ENCODE assay signal across 32 cellular contexts in genomic region chr15:79053894-79054293, GRCh38. TPM values are rescaled to one million over a fixed set of nuclear protein-coding genes. Genes with fewer than 3 reads are reported as not detected.
"Had no signal": no experiment of that assay in that cellular context is flagged by ENCODE, and none has a peak within 500 bp of the region (broad histone marks: within the 10 kb centered on the region; RNA-seq: fewer than 3 reads in every experiment).

No MANE protein-coding gene starts in this region.

- H3K27me3 ChIP-seq: adrenal gland, body of pancreas had no signal

- DNase-seq: activated CD4-positive, alpha-beta memory T cell treated with anti-CD3 and anti-CD28 coated beads for 36 hours; activated CD4-positive, alpha-beta T cell treated with anti-CD3 and anti-CD28 coated beads for 36 hours; activated CD4-positive, alpha-beta T cell treated with anti-CD3 and anti-CD28 coated beads, Interleukin-2, amount 10 ng/mL, durations not matched to agents 24 days and 14 days; activated CD4-positive, CD25-positive, alpha-beta regulatory T cell; activated CD4-positive, CD25-positive, alpha-beta regulatory T cell treated with anti-CD3 and anti-CD28 coated beads, Interleukin-2, amount 50 U/mL, for 72 hours; activated CD8-positive, alpha-beta memory T cell treated with anti-CD3 and anti-CD28 coated beads, Interleukin-2, amount 10 ng/mL, durations not matched to agents 7 days and 5 days; activated CD8-positive, alpha-beta memory T cell treated with anti-CD3 and anti-CD28 coated beads, Interleukin-2, amount 50 U/mL, for 4 hours; activated CD8-positive, alpha-beta T cell treated with anti-CD3 and anti-CD28 coated beads, Interleukin-2, amount 10 ng/mL, durations not matched to agents 7 days and 5 days; activated effector memory CD4-positive, alpha-beta T cell treated with anti-CD3 and anti-CD28 coated beads, Interleukin-2, amount 50 U/mL, for 16 hours; activated naive CD4-positive, alpha-beta T cell treated with anti-CD3 and anti-CD28 coated beads for 36 hours; activated naive CD8-positive, alpha-beta T cell treated with anti-CD3 and anti-CD28 coated beads for 36 hours; activated naive CD8-positive, alpha-beta T cell treated with anti-CD3 and anti-CD28 coated beads, Interleukin-2, amount 50 U/mL, for 24 hours; activated T-cell treated with anti-CD3 and anti-CD28 coated beads, Interleukin-2, amount 50 U/mL, for 1 hour; activated T-cell treated with anti-CD3 and anti-CD28 coated beads, Interleukin-2, amount 50 U/mL, for 48 hours; adrenal gland; amygdala; aorta; body of pancreas; dermis blood vessel endothelial cell; effector CD4-positive, alpha-beta T cell; effector memory CD8-positive, alpha-beta T cell; esophagus squamous epithelium; foreskin melanocyte; T-helper 1 cell; T-helper 2 cell had no signal

- ATAC-seq: activated CD4-positive, alpha-beta T cell treated with anti-CD3 and anti-CD28 coated beads for 36 hours; activated CD8-positive, alpha-beta memory T cell treated with anti-CD3 and anti-CD28 coated beads, Interleukin-2, amount 10 ng/mL, durations not matched to agents 7 days and 5 days; activated CD8-positive, alpha-beta T cell treated with anti-CD3 and anti-CD28 coated beads, Interleukin-2, amount 10 ng/mL, durations not matched to agents 7 days and 5 days; activated naive CD8-positive, alpha-beta T cell treated with anti-CD3 and anti-CD28 coated beads, Interleukin-2, amount 50 U/mL, for 24 hours; body of pancreas; effector memory CD8-positive, alpha-beta T cell; gastroesophageal sphincter had no signal

- H3K9me3 ChIP-seq: adrenal gland, body of pancreas, esophagus squamous epithelium, gastroesophageal sphincter had no signal

- H3K27ac ChIP-seq: adrenal gland, body of pancreas, coronary artery, epithelial cell of prostate, esophagus squamous epithelium, gastroesophageal sphincter had no signal

- H3K4me1 ChIP-seq: adrenal gland, body of pancreas, esophagus squamous epithelium, gastroesophageal sphincter had no signal

- H3K4me3 ChIP-seq: adrenal gland, body of pancreas, coronary artery, esophagus squamous epithelium, gastroesophageal sphincter had no signal

- H3K36me3 ChIP-seq: adrenal gland, esophagus squamous epithelium, gastroesophageal sphincter had no signal

RNA-seq across cellular contexts. Expression of gene RASGRF1, which starts 36.7 kb away (rescaled TPM):
- total RNA-seq: activated CD4-positive, alpha-beta T cell treated with anti-CD3 and anti-CD28 coated beads for 36 hours; activated CD4-positive, alpha-beta T cell treated with anti-CD3 and anti-CD28 coated beads, Interleukin-2, amount 10 ng/mL, durations not matched to agents 24 days and 14 days; activated CD8-positive, alpha-beta T cell treated with anti-CD3 and anti-CD28 coated beads, Interleukin-2, amount 10 ng/mL, durations not matched to agents 7 days and 5 days; activated naive CD4-positive, alpha-beta T cell treated with anti-CD3 and anti-CD28 coated beads for 36 hours; activated naive CD8-positive, alpha-beta T cell treated with anti-CD3 and anti-CD28 coated beads for 36 hours; activated T-helper 1 cell treated with anti-CD3 and anti-CD28 coated beads, Interleukin-12 subunit alpha, Interleukin-12 subunit beta, Interleukin-2, Interleukin-4 antibody, amounts not matched to agents 30 ng/mL and 10 ng/mL and 1 ng/mL, durations not matched to agents 14 hours and 24 hours and 36 hours; activated T-helper 2 cell treated with anti-CD3 and anti-CD28 coated beads, Interferon-gamma antibody, Interleukin-2, Interleukin-4, amounts not matched to agents 10 μg/mL and 5 μg/mL and 100 μg/mL, durations not matched to agents 14 hours and 24 hours and 36 hours; endothelial cell of umbilical vein; fibroblast of lung had no signal
- polyA plus RNA-seq: aorta had no signal
